ENCODE assay signal across 22 cellular contexts in genomic region chr18:71130351-71130750, GRCh38.
"Had no signal": no experiment of that assay in that cellular context is flagged by ENCODE, and none has a peak within 500 bp of the region (broad histone marks: within the 10 kb centered on the region; RNA-seq: fewer than 3 reads in every experiment).

No MANE protein-coding gene starts in this region.

- DNase-seq: colonic mucosa; cortex of kidney; effector CD8-positive, alpha-beta T cell; effector memory CD8-positive, alpha-beta T cell; endodermal cell; erythroblast; esophagus squamous epithelium; foreskin fibroblast; foreskin melanocyte; gastrocnemius medialis; glutamatergic neuron; heart right ventricle; hippocampal formation; left cardiac atrium; left lung; left ventricle myocardium superior; lower lobe of right lung; mesenchymal stem cell; midbrain had no signal

- H3K4me1 Mint-ChIP-seq: endodermal cell had no signal

- H3K4me1 ChIP-seq: colonic mucosa, esophagus squamous epithelium, gastrocnemius medialis, heart right ventricle, left lung, lower lobe of right lung had no signal

- H3K27me3 Mint-ChIP-seq: dendritic cell treated with granulocyte-macrophage colony-stimulating factor and Interleukin-4, amounts not matched to agents 40 ng/mL and 50 ng/mL, for 4 days; effector memory CD8-positive, alpha-beta T cell had no signal

- H3K36me3 ChIP-seq: colonic mucosa, esophagus squamous epithelium, gastrocnemius medialis, heart right ventricle, left lung, lower lobe of right lung had no signal

- H3K4me3 ChIP-seq: colonic mucosa, esophagus squamous epithelium, gastrocnemius medialis, heart right ventricle, left lung, lower lobe of right lung had no signal

- H3K9me3 ChIP-seq: colonic mucosa, gastrocnemius medialis, lower lobe of right lung had no signal

- H3K9me3 Mint-ChIP-seq: endodermal cell had no signal

- H3K27ac Mint-ChIP-seq: dendritic cell treated with granulocyte-macrophage colony-stimulating factor and Interleukin-4, amounts not matched to agents 40 ng/mL and 50 ng/mL, for 4 days; effector memory CD8-positive, alpha-beta T cell; endodermal cell had no signal

- H3K27me3 ChIP-seq: colonic mucosa, esophagus squamous epithelium, gastrocnemius medialis, heart right ventricle, left lung had no signal

- ATAC-seq: effector memory CD8-positive, alpha-beta T cell; esophagus mucosa; gastrocnemius medialis; heart right ventricle; left cardiac atrium; left lung; left ventricle myocardium superior; lower lobe of right lung had no signal

- H3K27ac ChIP-seq: colonic mucosa, epithelial cell of prostate, esophagus squamous epithelium, gastrocnemius medialis, heart right ventricle, left lung, lower lobe of right lung had no signal

- H3K4me3 Mint-ChIP-seq: dendritic cell treated with granulocyte-macrophage colony-stimulating factor and Interleukin-4, amounts not matched to agents 40 ng/mL and 50 ng/mL, for 4 days; effector memory CD8-positive, alpha-beta T cell; endodermal cell had no signal
